ENCODE assay signal across 9 cellular contexts in the genomic region with DNA sequence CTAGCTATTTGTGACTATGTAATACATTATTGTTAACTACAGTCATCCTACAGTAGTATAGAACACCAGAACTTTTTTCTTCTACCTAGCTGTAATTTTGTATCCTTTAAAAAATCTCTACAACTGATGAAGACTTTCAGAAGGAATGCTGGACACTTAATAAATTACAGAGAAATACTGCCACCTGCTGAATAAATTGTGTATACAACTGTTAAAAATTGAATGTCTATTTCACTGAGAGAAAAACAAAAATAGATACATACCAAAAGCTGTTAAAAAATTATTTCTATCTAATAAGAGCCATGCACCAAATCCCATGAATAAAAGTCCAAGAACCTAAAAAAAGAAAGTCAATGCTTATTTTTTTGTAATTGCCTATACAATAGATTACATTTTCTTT.
A peak's percentile ranks its signal among the peaks of the same experiment; 100 is the strongest.
DNase-seq lines count a peak whose midpoint lies in the region; ATAC-seq, FAIRE-seq and TF ChIP-seq lines count a peak whose summit lies in the region.
"Had no signal": no experiment of that assay in that cellular context is flagged by ENCODE, and none has a peak within 500 bp of the region (broad histone marks: within the 10 kb centered on the region; RNA-seq: fewer than 3 reads in every experiment).

No MANE protein-coding gene starts in this region.

- peak; percentile 99 for FAIRE-seq in islet of Langerhans (lab: Jason Lieb, UNC)

- TF ChIP-seq POLR2A in NB4 (IDR thresholded peaks at IDR 0.05; ENCODE audit: extremely low read depth, insufficient read length) = no peak

- ATAC-seq in GM18519 (IDR thresholded peaks at IDR 0.05; ENCODE audit: low FRiP score, unreplicated experiment) (peak; percentile 41), HG02588 (IDR thresholded peaks at IDR 0.05; ENCODE audit: unreplicated experiment) (no peak)

- no peak for TF ChIP-seq CTCF in NB4 (IDR thresholded peaks at IDR 0.05; ENCODE audit: low read depth, low read length)

- no peak overlapping the region for H3K4me3 ChIP-seq in NB4 (ENCODE audit: low read depth, low read length)
- H3K4me3 ChIP-seq: SJCRH30 had no signal

- DNase-seq in NB4 (ENCODE audit: low read depth) = peak; percentile 39
- DNase-seq in SW480 (ENCODE audit: low spot score) = peak; percentile 25
- no peak for DNase-seq in effector CD8-positive, alpha-beta T cell (lab: John Stamatoyannopoulos, UW)
- no peak for DNase-seq in activated CD8-positive, alpha-beta memory T cell treated with anti-CD3 and anti-CD28 coated beads, Interleukin-2, amount 50 U/mL, for 4 hours
- DNase-seq in ecto neural progenitor cell (ENCODE audit: low spot score) = no peak

Comparison
In these comparisons a context has a peak if more than half of its experiments do, and no peak if none do; other contexts are left out.
1. DNase-seq: peak in NB4 (single experiment) and SW480 (single experiment); none in effector CD8-positive, alpha-beta T cell (single experiment), activated CD8-positive, alpha-beta memory T cell treated with anti-CD3 and anti-CD28 coated beads, Interleukin-2, amount 50 U/mL, for 4 hours (single experiment) and ecto neural progenitor cell (single experiment).